22 cellular contexts compared by ENCODE assay signal in the genomic region with DNA sequence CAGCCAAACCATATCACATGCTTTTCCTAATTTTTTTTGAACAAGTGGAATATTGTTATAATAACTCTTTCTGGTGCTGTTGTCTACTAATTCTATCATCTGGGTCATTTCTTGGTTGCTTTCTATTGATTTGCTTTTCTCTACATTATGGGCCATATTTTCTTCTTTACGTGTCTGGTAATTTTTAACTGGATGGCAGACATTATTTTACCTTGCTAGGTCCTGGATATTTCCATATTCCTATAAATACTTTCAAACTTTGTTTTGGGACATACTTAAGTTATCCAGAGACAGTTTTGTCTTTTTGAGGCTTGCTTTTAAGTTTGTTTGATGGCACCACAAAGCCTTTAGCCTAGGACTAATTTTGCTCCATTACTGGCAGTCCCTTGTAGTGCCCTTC. TPM values are rescaled to one million over a fixed set of nuclear protein-coding genes. Genes with fewer than 3 reads are reported as not detected.
DNase-seq lines count a peak whose midpoint lies in the region; ATAC-seq and TF ChIP-seq lines count a peak whose summit lies in the region.
"Had no signal": no experiment of that assay in that cellular context is flagged by ENCODE, and none has a peak within 500 bp of the region (broad histone marks: within the 10 kb centered on the region; RNA-seq: fewer than 3 reads in every experiment).

No MANE protein-coding gene starts in this region.

- no peak overlapping the region for H3K27ac ChIP-seq in HEK293 (ENCODE audit: extremely low read depth, low read depth, low read length)
- peak overlapping the region; percentile 17 for H3K27ac ChIP-seq in hepatocyte
- H3K27ac ChIP-seq: 22Rv1, A549, C4-2B had no signal

- H3K27ac Mint-ChIP-seq in dendritic cell treated with granulocyte-macrophage colony-stimulating factor and Interleukin-4, amounts not matched to agents 40 ng/mL and 50 ng/mL, for 4 days: peak overlapping the region; percentile 90
- H3K27ac Mint-ChIP-seq: B cell; CD4-positive, alpha-beta T cell; CD8-positive, alpha-beta memory T cell had no signal

- H3K4me2 ChIP-seq in hepatocyte: no peak overlapping the region
- H3K4me2 ChIP-seq: A549 had no signal

- H2AFZ ChIP-seq in hepatocyte: no peak overlapping the region

- H3K79me2 ChIP-seq in hepatocyte: peaks cover 100% of the 10 kb centered on the region

- no peaks in the 10 kb centered on the region for H4K20me1 ChIP-seq in hepatocyte (ENCODE audit: insufficient read depth, poor library complexity, severe bottlenecking)

- H3K9me3 ChIP-seq in HEK293 (ENCODE audit: control insufficient read depth, insufficient read depth, low read depth, low read length) (no peaks in the 10 kb centered on the region), hepatocyte (ENCODE audit: low read depth) (no peaks in the 10 kb centered on the region)

- H3K4me1 ChIP-seq in HEK293 (ENCODE audit: control insufficient read depth, insufficient read depth, low read length) (no peaks in the 10 kb centered on the region), hepatocyte (ENCODE audit: insufficient read depth) (peaks cover 15% of the 10 kb centered on the region)

- no peak overlapping the region for H3K4me3 ChIP-seq in HEK293 (ENCODE audit: low read depth, low read length)
- H3K4me3 ChIP-seq in hepatocyte: no peak overlapping the region
- H3K4me3 ChIP-seq: A549, GM12878 had no signal

- CTCF ChIA-PET in HEK293 (lab: Yijun Ruan, JAX): interaction anchor here (0.6 kb wide), 1 partner anchor 67 kb away, joined by 3 read pairs; no protein-coding TSS in a partner anchor

- H3K9me3 Mint-ChIP-seq in dendritic cell treated with granulocyte-macrophage colony-stimulating factor and Interleukin-4, amounts not matched to agents 40 ng/mL and 50 ng/mL, for 4 days: peaks cover 44% of the 10 kb centered on the region

- no peaks in the 10 kb centered on the region for H3K36me3 ChIP-seq in HEK293 (ENCODE audit: control insufficient read depth in 2 of 2, insufficient read depth in 1 of 2, low read length in 2 of 2)
- no peaks in the 10 kb centered on the region for H3K36me3 ChIP-seq in hepatocyte (replicated peaks; ENCODE audit: insufficient read depth, low read depth)

- WGBS in hepatocyte (ENCODE audit: low lambda C conversion rate, missing lambda C conversion rate): 96% methylated on average over 1 of the region's 1 CpG

- no peak for DNase-seq in hepatocyte (ENCODE audit: low spot score)
- DNase-seq in HCEC 1CT: no peak
- DNase-seq: AML-193; CD4-positive, alpha-beta T cell; CD8-positive, alpha-beta memory T cell; COR-L47; DMS 273 treated with DMSO at 0.1 percent for 48 hours; DMS153; DMS53; DMS79; DND-41; EL; GDM1 had no signal

- TF ChIP-seq CTCF in HEK293 (tag by site-specific recombination; IDR thresholded peaks at IDR 0.05) (no peak), hepatocyte (IDR thresholded peaks at IDR 0.05; ENCODE audit: poor library complexity) (no peak)

- no peak overlapping the region for H3K4me3 Mint-ChIP-seq in dendritic cell treated with granulocyte-macrophage colony-stimulating factor and Interleukin-4, amounts not matched to agents 40 ng/mL and 50 ng/mL, for 4 days
- H3K4me3 Mint-ChIP-seq: B cell had no signal

- H3K9me2 ChIP-seq in hepatocyte (replicated peaks; ENCODE audit: insufficient read depth): no peaks in the 10 kb centered on the region

- ATAC-seq in HG03025 (IDR thresholded peaks at IDR 0.05; ENCODE audit: low FRiP score, unreplicated experiment): no peak
- ATAC-seq: A549, GM12878 had no signal

- H3K27me3 ChIP-seq in hepatocyte: no peaks in the 10 kb centered on the region
- H3K27me3 ChIP-seq: BLaER1 treated with 17β-estradiol and CSF1 and Interleukin-3, amounts not matched to agents 10 nM and 100 nM had no signal

- H3K4me1 Mint-ChIP-seq in dendritic cell treated with granulocyte-macrophage colony-stimulating factor and Interleukin-4, amounts not matched to agents 40 ng/mL and 50 ng/mL, for 4 days (ENCODE audit: low read depth): peaks cover 26% of the 10 kb centered on the region

- POLR2A ChIA-PET in HEK293 (lab: Yijun Ruan, JAX): no interaction called here

- peaks cover 36% of the 10 kb centered on the region for H3K36me3 Mint-ChIP-seq in dendritic cell treated with granulocyte-macrophage colony-stimulating factor and Interleukin-4, amounts not matched to agents 40 ng/mL and 50 ng/mL, for 4 days (ENCODE audit: low read depth)

- no peaks in the 10 kb centered on the region for H3K27me3 Mint-ChIP-seq in dendritic cell treated with granulocyte-macrophage colony-stimulating factor and Interleukin-4, amounts not matched to agents 40 ng/mL and 50 ng/mL, for 4 days
- H3K27me3 Mint-ChIP-seq: B cell; CD4-positive, alpha-beta T cell; CD8-positive, alpha-beta memory T cell had no signal

- intact Hi-C loops in dendritic cell treated with granulocyte-macrophage colony-stimulating factor and Interleukin-4, amounts not matched to agents 40 ng/mL and 50 ng/mL, for 4 days (cut with micrococcal nuclease): no loop called here

TF ChIP-seq in HEK293, 187 proteins besides CTCF, POLR2A, EP300 and RAD21:
- TF ChIP-seq SETDB1 (IDR thresholded peaks at IDR 0.05; ENCODE audit: insufficient read length, low read length): peak; percentile 17
- TF ChIP-seq, protein P1, sequence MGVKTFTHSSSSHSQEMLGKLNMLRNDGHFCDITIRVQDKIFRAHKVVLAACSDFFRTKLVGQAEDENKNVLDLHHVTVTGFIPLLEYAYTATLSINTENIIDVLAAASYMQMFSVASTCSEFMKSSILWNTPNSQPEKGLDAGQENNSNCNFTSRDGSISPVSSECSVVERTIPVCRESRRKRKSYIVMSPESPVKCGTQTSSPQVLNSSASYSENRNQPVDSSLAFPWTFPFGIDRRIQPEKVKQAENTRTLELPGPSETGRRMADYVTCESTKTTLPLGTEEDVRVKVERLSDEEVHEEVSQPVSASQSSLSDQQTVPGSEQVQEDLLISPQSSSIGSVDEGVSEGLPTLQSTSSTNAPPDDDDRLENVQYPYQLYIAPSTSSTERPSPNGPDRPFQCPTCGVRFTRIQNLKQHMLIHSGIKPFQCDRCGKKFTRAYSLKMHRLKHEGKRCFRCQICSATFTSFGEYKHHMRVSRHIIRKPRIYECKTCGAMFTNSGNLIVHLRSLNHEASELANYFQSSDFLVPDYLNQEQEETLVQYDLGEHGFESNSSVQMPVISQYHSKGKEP (tag by site-specific recombination; IDR thresholded peaks at IDR 0.05): no peak
- TF ChIP-seq, protein P2, sequence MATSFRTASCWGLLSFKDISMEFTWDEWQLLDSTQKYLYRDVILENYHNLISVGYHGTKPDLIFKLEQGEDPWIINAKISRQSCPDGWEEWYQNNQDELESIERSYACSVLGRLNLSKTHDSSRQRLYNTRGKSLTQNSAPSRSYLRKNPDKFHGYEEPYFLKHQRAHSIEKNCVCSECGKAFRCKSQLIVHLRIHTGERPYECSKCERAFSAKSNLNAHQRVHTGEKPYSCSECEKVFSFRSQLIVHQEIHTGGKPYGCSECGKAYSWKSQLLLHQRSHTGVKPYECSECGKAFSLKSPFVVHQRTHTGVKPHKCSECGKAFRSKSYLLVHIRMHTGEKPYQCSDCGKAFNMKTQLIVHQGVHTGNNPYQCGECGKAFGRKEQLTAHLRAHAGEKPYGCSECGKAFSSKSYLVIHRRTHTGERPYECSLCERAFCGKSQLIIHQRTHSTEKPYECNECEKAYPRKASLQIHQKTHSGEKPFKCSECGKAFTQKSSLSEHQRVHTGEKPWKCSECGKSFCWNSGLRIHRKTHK (tag by site-specific recombination; IDR thresholded peaks at IDR 0.05): peak; percentile 91

RNA-seq across cellular contexts. Expression of gene HS2ST1, which starts 11.3 kb away (rescaled TPM):
- total RNA-seq in hepatocyte: 31.6 and 42.3 TPM in 2 replicates
- polyA plus RNA-seq in hepatocyte: 16.9 and 19.1 TPM in 2 replicates

RNA-seq across cellular contexts. Expression of gene SELENOF, which starts 11.8 kb away (rescaled TPM):
- total RNA-seq in hepatocyte: 168 and 204 TPM in 2 replicates
- 167 and 193 TPM in 2 replicates for polyA plus RNA-seq in hepatocyte
